ENCODE assay signal across 26 cellular contexts in the genomic region with DNA sequence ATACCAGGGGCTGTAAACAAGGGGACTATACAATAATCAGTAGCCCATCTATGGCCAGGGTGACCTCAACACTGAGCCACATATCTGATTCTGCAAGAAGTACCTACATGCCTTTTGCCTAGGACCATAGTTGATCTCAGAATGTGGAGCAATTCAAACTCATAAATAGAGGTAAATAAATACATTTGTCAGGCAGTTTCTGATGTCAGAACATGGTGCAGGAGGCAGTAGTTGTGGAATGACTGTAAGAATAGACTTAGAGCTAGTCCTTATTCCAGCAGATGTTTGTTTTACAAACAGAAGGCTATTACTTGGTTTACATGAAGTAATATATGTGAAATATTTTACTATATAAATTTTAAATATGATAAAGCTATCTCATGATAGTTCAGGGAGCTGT.
DNase-seq lines count a peak whose midpoint lies in the region; ATAC-seq and TF ChIP-seq lines count a peak whose summit lies in the region.
"Had no signal": no experiment of that assay in that cellular context is flagged by ENCODE, and none has a peak within 500 bp of the region (broad histone marks: within the 10 kb centered on the region; RNA-seq: fewer than 3 reads in every experiment).

No MANE protein-coding gene starts in this region.

- H3K79me2 ChIP-seq in mesendoderm (ENCODE audit: control insufficient read depth, insufficient read depth, low read length): no peaks in the 10 kb centered on the region

- no peak overlapping the region for H3K4ac ChIP-seq in mesendoderm (ENCODE audit: low read depth, low read length)

- H3K27me3 ChIP-seq in RWPE2 (ENCODE audit: insufficient read depth, poor library complexity, severe bottlenecking): no peaks in the 10 kb centered on the region
- no peaks in the 10 kb centered on the region for H3K27me3 ChIP-seq in mesendoderm (ENCODE audit: insufficient read depth, low read length, poor library complexity)
- H3K27me3 ChIP-seq: BLaER1, heart left ventricle, pancreas, Peyer's patch, spleen had no signal

- peaks cover 10% of the 10 kb centered on the region for H3K9me3 ChIP-seq in RWPE2 (ENCODE audit: severe bottlenecking)
- H3K9me3 ChIP-seq: BLaER1, pancreas, Peyer's patch had no signal

- no peaks in the 10 kb centered on the region for H3K79me1 ChIP-seq in mesendoderm (ENCODE audit: low read length)

- peaks cover 0 to 6% of the 10 kb centered on the region in 2 donors for H3K9me3 Mint-ChIP-seq in activated T-cell treated with anti-CD3 and anti-CD28 coated beads, Interleukin-2, amount 50 U/mL, for 72 hours
- H3K9me3 Mint-ChIP-seq in stimulated activated effector memory CD8-positive, alpha-beta T cell treated with anti-CD3 and anti-CD28 coated beads, Interleukin-12 subunit alpha, Interleukin-12 subunit beta, amount 100 ng/mL, for 72 hours: peaks cover 3% of the 10 kb centered on the region
- H3K9me3 Mint-ChIP-seq: activated naive CD4-positive, alpha-beta T cell treated with anti-CD3 and anti-CD28 coated beads, Interleukin-2, amount 10 ng/mL, durations not matched to agents 7 days and 5 days; dendritic cell treated with granulocyte-macrophage colony-stimulating factor and Interleukin-4, amounts not matched to agents 40 ng/mL and 50 ng/mL, for 4 days; nephron progenitor cell; type B pancreatic cell had no signal

- TF ChIP-seq CTCF in RWPE2 (IDR thresholded peaks at IDR 0.05; ENCODE audit: poor library complexity, severe bottlenecking): no peak

- no peaks in the 10 kb centered on the region for H3K36me3 Mint-ChIP-seq in activated T-cell treated with anti-CD3 and anti-CD28 coated beads, Interleukin-2, amount 50 U/mL, for 72 hours (ENCODE audit: insufficient read depth in 2 of 2)
- H3K36me3 Mint-ChIP-seq in stimulated activated effector memory CD8-positive, alpha-beta T cell treated with anti-CD3 and anti-CD28 coated beads, Interleukin-12 subunit alpha, Interleukin-12 subunit beta, amount 100 ng/mL, for 72 hours: no peaks in the 10 kb centered on the region
- H3K36me3 Mint-ChIP-seq: activated naive CD4-positive, alpha-beta T cell treated with anti-CD3 and anti-CD28 coated beads, Interleukin-2, amount 10 ng/mL, durations not matched to agents 7 days and 5 days; T-cell; type B pancreatic cell had no signal

- H2AK5ac ChIP-seq in mesendoderm (ENCODE audit: low read length): no peak overlapping the region

- no peak overlapping the region for H2BK15ac ChIP-seq in mesendoderm (replicated peaks; ENCODE audit: low read depth)

- H4K8ac ChIP-seq in mesendoderm (ENCODE audit: low read depth, low read length): no peak overlapping the region

- ATAC-seq in RWPE2 (ENCODE audit: low read depth) (peak; percentile 21; the same call in 1 of the 3 replicates), GM21423 (IDR thresholded peaks at IDR 0.05; ENCODE audit: unreplicated experiment) (no peak)
- no peak for ATAC-seq in activated T-cell treated with anti-CD3 and anti-CD28 coated beads, Interleukin-2, amount 50 U/mL, for 72 hours (replicated peaks in 1 of 2)
- ATAC-seq in stimulated activated effector memory CD8-positive, alpha-beta T cell treated with anti-CD3 and anti-CD28 coated beads, Interleukin-12 subunit alpha, Interleukin-12 subunit beta, amount 100 ng/mL, for 72 hours: no peak
- ATAC-seq: heart left ventricle, T-cell had no signal

- H3K23ac ChIP-seq in mesendoderm (ENCODE audit: low read length): no peak overlapping the region

- H3K4me3 Mint-ChIP-seq in activated T-cell treated with anti-CD3 and anti-CD28 coated beads, Interleukin-2, amount 50 U/mL, for 72 hours: no peak overlapping the region
- H3K4me3 Mint-ChIP-seq in stimulated activated effector memory CD8-positive, alpha-beta T cell treated with anti-CD3 and anti-CD28 coated beads, Interleukin-12 subunit alpha, Interleukin-12 subunit beta, amount 100 ng/mL, for 72 hours: no peak overlapping the region
- H3K4me3 Mint-ChIP-seq: activated naive CD4-positive, alpha-beta T cell treated with anti-CD3 and anti-CD28 coated beads, Interleukin-2, amount 10 ng/mL, durations not matched to agents 7 days and 5 days; dendritic cell treated with granulocyte-macrophage colony-stimulating factor and Interleukin-4, amounts not matched to agents 40 ng/mL and 50 ng/mL, for 4 days; nephron progenitor cell; T-cell; type B pancreatic cell had no signal

- DNase-seq in ELR (ENCODE audit: low read depth) (peak; percentile 46), RWPE2 (ENCODE audit: low spot score) (no peak), dermis blood vessel endothelial cell (peak; percentile 2), mesendoderm (no peak)
- DNase-seq in activated T-cell treated with anti-CD3 and anti-CD28 coated beads, Interleukin-2, amount 50 U/mL, for 72 hours: no peak
- no peak for DNase-seq in stimulated activated effector memory CD8-positive, alpha-beta T cell treated with anti-CD3 and anti-CD28 coated beads, Interleukin-12 subunit alpha, Interleukin-12 subunit beta, amount 100 ng/mL, for 72 hours (ENCODE audit: low spot score in 2 of 2)
- DNase-seq in stimulated activated naive CD4-positive, alpha-beta T cell treated with Interleukin-2 at 50 U/mL for 16 hours (lab: John Stamatoyannopoulos, UW): no peak
- DNase-seq: activated CD4-positive, alpha-beta T cell treated with anti-CD3 and anti-CD28 coated beads, Interleukin-2, amount 50 U/mL, for 4 hours; activated CD4-positive, CD25-positive, alpha-beta regulatory T cell; activated naive CD4-positive, alpha-beta T cell treated with anti-CD3 and anti-CD28 coated beads, Interleukin-2, amount 10 ng/mL, durations not matched to agents 7 days and 5 days; DND-41; NCI-H1092 treated with DMSO at 0.1 percent for 48 hours; NCI-H187 treated with DMSO at 0.1 percent for 48 hours; NCI-H526 treated with DMSO at 0.1 percent for 48 hours; nephron progenitor cell; Peyer's patch; retina; spleen; T-cell had no signal

- H3K27me3 Mint-ChIP-seq in activated T-cell treated with anti-CD3 and anti-CD28 coated beads, Interleukin-2, amount 50 U/mL, for 72 hours (ENCODE audit: low read depth): peaks cover 5% of the 10 kb centered on the region
- H3K27me3 Mint-ChIP-seq: activated naive CD4-positive, alpha-beta T cell treated with anti-CD3 and anti-CD28 coated beads, Interleukin-2, amount 10 ng/mL, durations not matched to agents 7 days and 5 days; dendritic cell treated with granulocyte-macrophage colony-stimulating factor and Interleukin-4, amounts not matched to agents 40 ng/mL and 50 ng/mL, for 4 days; type B pancreatic cell had no signal

- no peak overlapping the region for H4K5ac ChIP-seq in mesendoderm (ENCODE audit: low read length)

- peak overlapping the region; percentile 37 for H3K27ac ChIP-seq in RWPE2 (ENCODE audit: poor library complexity, severe bottlenecking)
- H3K27ac ChIP-seq in mesendoderm (ENCODE audit: low read depth, low read length): no peak overlapping the region
- H3K27ac ChIP-seq: BLaER1, pancreas, Peyer's patch, spleen had no signal

- H2BK5ac ChIP-seq in mesendoderm (ENCODE audit: low read length): no peak overlapping the region

- no peak overlapping the region for H3K18ac ChIP-seq in mesendoderm (ENCODE audit: low read length)

- H3K27ac Mint-ChIP-seq in activated T-cell treated with anti-CD3 and anti-CD28 coated beads, Interleukin-2, amount 50 U/mL, for 72 hours: no peak overlapping the region
- no peak overlapping the region for H3K27ac Mint-ChIP-seq in stimulated activated effector memory CD8-positive, alpha-beta T cell treated with anti-CD3 and anti-CD28 coated beads, Interleukin-12 subunit alpha, Interleukin-12 subunit beta, amount 100 ng/mL, for 72 hours
- H3K27ac Mint-ChIP-seq: activated naive CD4-positive, alpha-beta T cell treated with anti-CD3 and anti-CD28 coated beads, Interleukin-2, amount 10 ng/mL, durations not matched to agents 7 days and 5 days; dendritic cell treated with granulocyte-macrophage colony-stimulating factor and Interleukin-4, amounts not matched to agents 40 ng/mL and 50 ng/mL, for 4 days; nephron progenitor cell; T-cell; type B pancreatic cell had no signal

- H3K4me3 ChIP-seq in RWPE2 (ENCODE audit: severe bottlenecking): no peak overlapping the region
- H3K4me3 ChIP-seq in mesendoderm (ENCODE audit: low read length): no peak overlapping the region
- H3K4me3 ChIP-seq: BLaER1, heart left ventricle, lung, pancreas, Peyer's patch, spleen had no signal

- H3K4me1 ChIP-seq in RWPE2 (ENCODE audit: insufficient read depth, poor library complexity, severe bottlenecking) (peaks cover 23% of the 10 kb centered on the region), mesendoderm (ENCODE audit: control insufficient read depth, low read depth, low read length) (no peaks in the 10 kb centered on the region)
- H3K4me1 ChIP-seq: BLaER1, pancreas, Peyer's patch had no signal

- H3K56ac ChIP-seq in mesendoderm (ENCODE audit: low read length): no peak overlapping the region

- no peaks in the 10 kb centered on the region for H3K4me1 Mint-ChIP-seq in activated T-cell treated with anti-CD3 and anti-CD28 coated beads, Interleukin-2, amount 50 U/mL, for 72 hours (ENCODE audit: low read depth)
- H3K4me1 Mint-ChIP-seq in stimulated activated effector memory CD8-positive, alpha-beta T cell treated with anti-CD3 and anti-CD28 coated beads, Interleukin-12 subunit alpha, Interleukin-12 subunit beta, amount 100 ng/mL, for 72 hours: no peaks in the 10 kb centered on the region
- H3K4me1 Mint-ChIP-seq: activated naive CD4-positive, alpha-beta T cell treated with anti-CD3 and anti-CD28 coated beads, Interleukin-2, amount 10 ng/mL, durations not matched to agents 7 days and 5 days; nephron progenitor cell; T-cell had no signal

- no peaks in the 10 kb centered on the region for H3K36me3 ChIP-seq in RWPE2 (ENCODE audit: low read depth)
- no peaks in the 10 kb centered on the region for H3K36me3 ChIP-seq in mesendoderm (ENCODE audit: control insufficient read depth, insufficient read depth, low read length)
- H3K36me3 ChIP-seq: BLaER1, heart left ventricle, pancreas, Peyer's patch, spleen had no signal

- no peak overlapping the region for H3K4me2 ChIP-seq in mesendoderm (ENCODE audit: low read length)
- H3K4me2 ChIP-seq: BLaER1 had no signal

- no peak overlapping the region for H3K9ac ChIP-seq in mesendoderm (ENCODE audit: low read length)
- H3K9ac ChIP-seq: BLaER1 had no signal

- peak overlapping the region; percentile 23 for H2BK120ac ChIP-seq in mesendoderm (ENCODE audit: low read depth, low read length)

Comparison
In these comparisons a context has a peak if more than half of its experiments do, and no peak if none do; other contexts are left out.
1. DNase-seq: peak in ELR (single experiment) and dermis blood vessel endothelial cell (single experiment); none in RWPE2 (single experiment), mesendoderm (single experiment), activated T-cell treated with anti-CD3 and anti-CD28 coated beads, Interleukin-2, amount 50 U/mL, for 72 hours (0 of 2), stimulated activated effector memory CD8-positive, alpha-beta T cell treated with anti-CD3 and anti-CD28 coated beads, Interleukin-12 subunit alpha, Interleukin-12 subunit beta, amount 100 ng/mL, for 72 hours (0 of 2) and stimulated activated naive CD4-positive, alpha-beta T cell treated with Interleukin-2 at 50 U/mL for 16 hours (single experiment).